ENCODE assay signal across 22 cellular contexts in the genomic region with DNA sequence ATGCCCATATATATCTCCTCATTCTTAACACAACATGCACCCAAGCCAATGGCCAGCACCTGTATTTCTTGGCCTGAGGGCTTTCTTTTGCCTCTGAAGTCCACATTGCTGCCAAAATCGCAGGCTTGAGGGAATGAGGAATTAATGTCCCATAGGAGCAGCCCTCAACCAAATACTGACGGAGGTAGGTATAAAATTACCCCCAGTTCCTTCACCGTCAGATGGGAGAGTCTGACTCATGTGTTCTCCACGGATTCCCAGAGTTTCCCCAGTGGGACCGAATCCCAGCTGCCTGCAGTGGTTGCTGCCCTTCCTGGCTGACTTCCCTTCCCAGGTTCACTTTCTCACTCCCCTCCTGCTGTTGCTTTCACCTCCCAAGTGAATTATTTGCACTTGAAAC.
"Had no signal": no experiment of that assay in that cellular context is flagged by ENCODE, and none has a peak within 500 bp of the region (broad histone marks: within the 10 kb centered on the region; RNA-seq: fewer than 3 reads in every experiment).

No MANE protein-coding gene starts in this region.

- H3K27ac ChIP-seq: brain microvascular endothelial cell, hepatocyte, lower lobe of right lung, tibial nerve, uterus had no signal

- H3K4me3 Mint-ChIP-seq: activated CD8-positive, alpha-beta T cell treated with anti-CD3 and anti-CD28 coated beads, Interleukin-2, amount 10 ng/mL, durations not matched to agents 7 days and 5 days; activated naive CD8-positive, alpha-beta T cell treated with anti-CD3 and anti-CD28 coated beads, Interleukin-2, amount 10 ng/mL, durations not matched to agents 7 days and 5 days; activated T-cell treated with anti-CD3 and anti-CD28 coated beads, Interleukin-2, amount 50 U/mL, for 24 hours; central memory CD8-positive, alpha-beta T cell; mesothelial cell of epicardium; natural killer cell treated with Interleukin-12 subunit alpha and Interleukin-12 subunit beta and Interleukin-15 and Interleukin-18, amount 100 ng/mL, for 72 hours had no signal

- H3K27me3 ChIP-seq: brain microvascular endothelial cell, hepatocyte, tibial nerve, uterus had no signal

- ATAC-seq: activated CD8-positive, alpha-beta T cell treated with anti-CD3 and anti-CD28 coated beads, Interleukin-2, amount 10 ng/mL, durations not matched to agents 7 days and 5 days; lower lobe of right lung; natural killer cell treated with Interleukin-12 subunit alpha and Interleukin-12 subunit beta and Interleukin-15 and Interleukin-18, amount 100 ng/mL, for 72 hours had no signal

- DNase-seq: activated CD4-positive, alpha-beta T cell treated with anti-CD3 and anti-CD28 coated beads for 48 hours; activated CD4-positive, CD25-positive, alpha-beta regulatory T cell; activated CD8-positive, alpha-beta T cell treated with anti-CD3 and anti-CD28 coated beads, Interleukin-2, amount 10 ng/mL, durations not matched to agents 7 days and 5 days; activated naive CD4-positive, alpha-beta T cell treated with Interleukin-2 at 50 U/mL for 16 hours; activated naive CD8-positive, alpha-beta T cell treated with anti-CD3 and anti-CD28 coated beads, Interleukin-2, amount 10 ng/mL, durations not matched to agents 7 days and 5 days; activated T-cell treated with anti-CD3 and anti-CD28 coated beads, Interleukin-2, amount 50 U/mL, for 24 hours; amygdala; brain microvascular endothelial cell; cortex of kidney; left cardiac atrium; lower lobe of right lung; retina; stimulated activated CD8-positive, alpha-beta memory T cell treated with anti-CD3 and anti-CD28 coated beads, Interleukin-4, amount 100 ng/mL, for 48 hours; stimulated activated naive CD4-positive, alpha-beta T cell treated with Interleukin-2 at 50 U/mL for 16 hours; substantia nigra; uterus had no signal

- H3K27ac Mint-ChIP-seq: activated CD8-positive, alpha-beta T cell treated with anti-CD3 and anti-CD28 coated beads, Interleukin-2, amount 10 ng/mL, durations not matched to agents 7 days and 5 days; activated naive CD8-positive, alpha-beta T cell treated with anti-CD3 and anti-CD28 coated beads, Interleukin-2, amount 10 ng/mL, durations not matched to agents 7 days and 5 days; activated T-cell treated with anti-CD3 and anti-CD28 coated beads, Interleukin-2, amount 50 U/mL, for 24 hours; activated T-helper 2 cell treated with anti-CD3 and anti-CD28 coated beads, Interferon-gamma antibody, Interleukin-2, Interleukin-4, amounts not matched to agents 10 μg/mL and 5 μg/mL and 100 μg/mL, durations not matched to agents 14 hours and 24 hours and 36 hours; mesothelial cell of epicardium; natural killer cell treated with Interleukin-12 subunit alpha and Interleukin-12 subunit beta and Interleukin-15 and Interleukin-18, amount 100 ng/mL, for 72 hours had no signal

- H3K27me3 Mint-ChIP-seq: activated naive CD8-positive, alpha-beta T cell treated with anti-CD3 and anti-CD28 coated beads, Interleukin-2, amount 10 ng/mL, durations not matched to agents 7 days and 5 days; activated T-cell treated with anti-CD3 and anti-CD28 coated beads, Interleukin-2, amount 50 U/mL, for 24 hours had no signal

- H3K36me3 Mint-ChIP-seq: activated naive CD8-positive, alpha-beta T cell treated with anti-CD3 and anti-CD28 coated beads, Interleukin-2, amount 10 ng/mL, durations not matched to agents 7 days and 5 days; mesothelial cell of epicardium; natural killer cell treated with Interleukin-12 subunit alpha and Interleukin-12 subunit beta and Interleukin-15 and Interleukin-18, amount 100 ng/mL, for 72 hours had no signal

- H3K4me1 ChIP-seq: lower lobe of right lung, uterus had no signal

- H3K9me3 ChIP-seq: lower lobe of right lung, tibial nerve, uterus had no signal

- H3K36me3 ChIP-seq: brain microvascular endothelial cell, lower lobe of right lung, tibial nerve, uterus had no signal

- H3K4me3 ChIP-seq: hepatocyte, lower lobe of right lung, tibial nerve, uterus had no signal

- H3K4me1 Mint-ChIP-seq: central memory CD8-positive, alpha-beta T cell; mesothelial cell of epicardium had no signal
